2 cellular contexts compared by ENCODE assay signal in genomic region chr7:121599887-121600286, GRCh38.
TF ChIP-seq lines count a peak whose summit lies in the region.

No MANE protein-coding gene starts in this region.

TF ChIP-seq in HCT116, 20 proteins besides CTCF, POLR2A, EP300 and RAD21:
- TF ChIP-seq, protein P1, sequence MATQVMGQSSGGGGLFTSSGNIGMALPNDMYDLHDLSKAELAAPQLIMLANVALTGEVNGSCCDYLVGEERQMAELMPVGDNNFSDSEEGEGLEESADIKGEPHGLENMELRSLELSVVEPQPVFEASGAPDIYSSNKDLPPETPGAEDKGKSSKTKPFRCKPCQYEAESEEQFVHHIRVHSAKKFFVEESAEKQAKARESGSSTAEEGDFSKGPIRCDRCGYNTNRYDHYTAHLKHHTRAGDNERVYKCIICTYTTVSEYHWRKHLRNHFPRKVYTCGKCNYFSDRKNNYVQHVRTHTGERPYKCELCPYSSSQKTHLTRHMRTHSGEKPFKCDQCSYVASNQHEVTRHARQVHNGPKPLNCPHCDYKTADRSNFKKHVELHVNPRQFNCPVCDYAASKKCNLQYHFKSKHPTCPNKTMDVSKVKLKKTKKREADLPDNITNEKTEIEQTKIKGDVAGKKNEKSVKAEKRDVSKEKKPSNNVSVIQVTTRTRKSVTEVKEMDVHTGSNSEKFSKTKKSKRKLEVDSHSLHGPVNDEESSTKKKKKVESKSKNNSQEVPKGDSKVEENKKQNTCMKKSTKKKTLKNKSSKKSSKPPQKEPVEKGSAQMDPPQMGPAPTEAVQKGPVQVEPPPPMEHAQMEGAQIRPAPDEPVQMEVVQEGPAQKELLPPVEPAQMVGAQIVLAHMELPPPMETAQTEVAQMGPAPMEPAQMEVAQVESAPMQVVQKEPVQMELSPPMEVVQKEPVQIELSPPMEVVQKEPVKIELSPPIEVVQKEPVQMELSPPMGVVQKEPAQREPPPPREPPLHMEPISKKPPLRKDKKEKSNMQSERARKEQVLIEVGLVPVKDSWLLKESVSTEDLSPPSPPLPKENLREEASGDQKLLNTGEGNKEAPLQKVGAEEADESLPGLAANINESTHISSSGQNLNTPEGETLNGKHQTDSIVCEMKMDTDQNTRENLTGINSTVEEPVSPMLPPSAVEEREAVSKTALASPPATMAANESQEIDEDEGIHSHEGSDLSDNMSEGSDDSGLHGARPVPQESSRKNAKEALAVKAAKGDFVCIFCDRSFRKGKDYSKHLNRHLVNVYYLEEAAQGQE (IDR thresholded peaks at IDR 0.05; ENCODE audit: low read depth): no peak
- TF ChIP-seq CEBPB (IDR thresholded peaks at IDR 0.05; ENCODE audit: low read depth): no peak
- TF ChIP-seq EZH2phosphoT487 (IDR thresholded peaks at IDR 0.05; ENCODE audit: borderline replicate concordance): no peak
- no peak for TF ChIP-seq SRF (IDR thresholded peaks at IDR 0.05; ENCODE audit: low read depth)
- no peak for TF ChIP-seq JUND (IDR thresholded peaks at IDR 0.05)
- no peak for TF ChIP-seq YY1 (IDR thresholded peaks at IDR 0.05; ENCODE audit: extremely low read depth, insufficient replicate concordance, low read depth, low read length)
- no peak for TF ChIP-seq ZBTB33 (IDR thresholded peaks at IDR 0.05; ENCODE audit: extremely low read depth, insufficient replicate concordance, low read length)
- no peak for TF ChIP-seq MAX (IDR thresholded peaks at IDR 0.05)
- TF ChIP-seq ZFX (IDR thresholded peaks at IDR 0.05): no peak
- no peak for TF ChIP-seq CBX3 (IDR thresholded peaks at IDR 0.05; ENCODE audit: low read depth)
- no peak for TF ChIP-seq ELF1 (IDR thresholded peaks at IDR 0.05; ENCODE audit: borderline replicate concordance, low read depth)
- no peak for TF ChIP-seq SIN3A (IDR thresholded peaks at IDR 0.05; ENCODE audit: low read depth)
- no peak for TF ChIP-seq POLR2AphosphoS5 (IDR thresholded peaks at IDR 0.05; ENCODE audit: low read depth, low read length)
- no peak for TF ChIP-seq ZNF274 (IDR thresholded peaks at IDR 0.05; ENCODE audit: low read depth, low read length)
- TF ChIP-seq TCF7L2 (IDR thresholded peaks at IDR 0.05; ENCODE audit: borderline replicate concordance, extremely low read depth, insufficient read depth, insufficient read length): no peak
- no peak for TF ChIP-seq EGR1 (IDR thresholded peaks at IDR 0.05; ENCODE audit: low read depth)
- TF ChIP-seq SP1 (IDR thresholded peaks at IDR 0.05; ENCODE audit: low read depth): no peak

TF ChIP-seq in K562, 482 proteins besides CTCF, POLR2A, EP300 and RAD21:
- TF ChIP-seq PRPF4 (IDR thresholded peaks at IDR 0.05; ENCODE audit: insufficient read depth, low read depth, low read length, poor library complexity, severe bottlenecking) (no peak), RBM25 (IDR thresholded peaks at IDR 0.05; ENCODE audit: low read depth, low read length, severe bottlenecking) (peak; percentile 92), FOXK1 (CRISPR knock-in tag; IDR thresholded peaks at IDR 0.05; ENCODE audit: borderline replicate concordance) (no peak), ZBTB33 (CRISPR knock-in tag; IDR thresholded peaks at IDR 0.05) (no peak)
- TF ChIP-seq, protein P2, sequence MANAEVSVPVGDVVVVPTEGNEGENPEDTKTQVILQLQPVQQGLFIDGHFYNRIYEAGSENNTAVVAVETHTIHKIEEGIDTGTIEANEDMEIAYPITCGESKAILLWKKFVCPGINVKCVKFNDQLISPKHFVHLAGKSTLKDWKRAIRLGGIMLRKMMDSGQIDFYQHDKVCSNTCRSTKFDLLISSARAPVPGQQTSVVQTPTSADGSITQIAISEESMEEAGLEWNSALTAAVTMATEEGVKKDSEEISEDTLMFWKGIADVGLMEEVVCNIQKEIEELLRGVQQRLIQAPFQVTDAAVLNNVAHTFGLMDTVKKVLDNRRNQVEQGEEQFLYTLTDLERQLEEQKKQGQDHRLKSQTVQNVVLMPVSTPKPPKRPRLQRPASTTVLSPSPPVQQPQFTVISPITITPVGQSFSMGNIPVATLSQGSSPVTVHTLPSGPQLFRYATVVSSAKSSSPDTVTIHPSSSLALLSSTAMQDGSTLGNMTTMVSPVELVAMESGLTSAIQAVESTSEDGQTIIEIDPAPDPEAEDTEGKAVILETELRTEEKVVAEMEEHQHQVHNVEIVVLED (CRISPR knock-in tag; IDR thresholded peaks at IDR 0.05): no peak
